In the genomic region with DNA sequence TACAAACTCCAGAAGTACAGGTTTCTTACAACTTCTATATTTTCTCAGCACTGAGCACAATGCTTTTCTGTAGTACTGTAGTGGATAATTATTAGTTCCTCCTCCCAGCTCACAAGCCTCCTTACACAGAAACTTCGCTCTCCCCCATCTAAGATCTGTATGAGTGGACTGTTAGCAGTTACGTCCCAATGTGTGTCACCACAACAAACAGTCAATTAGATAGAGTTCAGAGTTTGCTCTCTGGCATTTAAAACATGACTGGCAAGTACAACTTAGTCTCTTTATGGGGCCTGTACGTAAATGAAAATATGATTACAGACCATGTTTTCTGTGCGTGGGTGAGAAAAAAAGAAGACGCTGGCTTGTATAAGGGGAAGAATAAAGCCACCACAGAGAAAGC, we compare ENCODE assay signal across 21 cellular contexts.
DNase-seq lines count a peak whose midpoint lies in the region; ATAC-seq and TF ChIP-seq lines count a peak whose summit lies in the region.
"Had no signal": no experiment of that assay in that cellular context is flagged by ENCODE, and none has a peak within 500 bp of the region (broad histone marks: within the 10 kb centered on the region; RNA-seq: fewer than 3 reads in every experiment).

No MANE protein-coding gene starts in this region.

- H3K27ac Mint-ChIP-seq in activated T-cell treated with anti-CD3 and anti-CD28 coated beads, Interleukin-2, amount 50 U/mL, for 24 hours: peak overlapping the region; percentile 70
- H3K27ac Mint-ChIP-seq in GM23338 (peak overlapping the region; percentile 28), T-helper 17 cell (peak overlapping the region; percentile 1)
- H3K27ac Mint-ChIP-seq: HFFc6 had no signal

- no peaks in the 10 kb centered on the region for H3K9me2 ChIP-seq in GM23338 (ENCODE audit: insufficient read depth)

- no peaks in the 10 kb centered on the region for H3K9me3 ChIP-seq in T-helper 17 cell (ENCODE audit: control insufficient read depth, low read length, poor library complexity, severe bottlenecking)

- no peaks in the 10 kb centered on the region for H3K27me3 ChIP-seq in GM23338 (ENCODE audit: insufficient read depth)

- no peaks in the 10 kb centered on the region for H3K36me3 Mint-ChIP-seq in activated T-cell treated with anti-CD3 and anti-CD28 coated beads, Interleukin-2, amount 50 U/mL, for 24 hours (ENCODE audit: low read depth)
- H3K36me3 Mint-ChIP-seq in GM23338 (ENCODE audit: low read depth): no peaks in the 10 kb centered on the region
- H3K36me3 Mint-ChIP-seq in T-helper 17 cell (ENCODE audit: low read depth): no peaks in the 10 kb centered on the region

- no peak for DNase-seq in activated T-cell treated with anti-CD3 and anti-CD28 coated beads, Interleukin-2, amount 50 U/mL, for 24 hours
- no peak for DNase-seq in activated T-cell treated with anti-CD3 and anti-CD28 coated beads, Interleukin-2, amount 50 U/mL, for 48 hours
- DNase-seq in GM23338 (ENCODE audit: low spot score) (no peak), T-helper 17 cell (no peak), C1 segment of cervical spinal cord (lab: John Stamatoyannopoulos, UW) (no peak), GM10266 (ENCODE audit: extremely low spot score) (no peak)
- DNase-seq in stimulated activated naive CD8-positive, alpha-beta T cell treated with anti-CD3 and anti-CD28 coated beads, Interleukin-15, Interleukin-2, amounts not matched to agents 100 U/mL and 50 U/mL, for 24 hours: no peak
- DNase-seq: ACHN, DMS 273 treated with DMSO at 0.1 percent for 48 hours, H7, HFFc6, KBM-7, NCI-H1105, NCI-H2081, NCI-H2171 treated with DMSO at 0.1 percent for 48 hours, NCI-H510A treated with DMSO at 0.1 percent for 48 hours, NCI-H774, OCI-M1, Right ventricle myocardium superior had no signal

- no peak overlapping the region for H3K4me3 Mint-ChIP-seq in activated T-cell treated with anti-CD3 and anti-CD28 coated beads, Interleukin-2, amount 50 U/mL, for 24 hours
- H3K4me3 Mint-ChIP-seq in GM23338 (no peak overlapping the region), T-helper 17 cell (no peak overlapping the region)
- H3K4me3 Mint-ChIP-seq: HFFc6 had no signal

- H4K20me1 ChIP-seq in GM23338 (replicated peaks; ENCODE audit: insufficient read depth): no peaks in the 10 kb centered on the region

- peaks cover 19% of the 10 kb centered on the region for H3K4me1 ChIP-seq in GM23338 (ENCODE audit: insufficient read depth)

- H3K4me2 ChIP-seq in GM23338: no peak overlapping the region

- peaks cover 44% of the 10 kb centered on the region for H3K4me1 Mint-ChIP-seq in activated T-cell treated with anti-CD3 and anti-CD28 coated beads, Interleukin-2, amount 50 U/mL, for 24 hours (ENCODE audit: low read depth)
- peaks cover 21% of the 10 kb centered on the region for H3K4me1 Mint-ChIP-seq in GM23338
- H3K4me1 Mint-ChIP-seq in T-helper 17 cell: peaks cover 24% of the 10 kb centered on the region

- no peak for TF ChIP-seq CTCF in GM23338 (conservative IDR thresholded peaks at IDR 0.05; ENCODE audit: low read depth in 2 of 2)
- TF ChIP-seq CTCF in GM10266 (IDR thresholded peaks at IDR 0.05; ENCODE audit: control insufficient read depth, insufficient read depth, low read depth, missing control alignments): no peak

- H3K36me3 ChIP-seq in GM23338 (ENCODE audit: insufficient read depth): no peaks in the 10 kb centered on the region

- ATAC-seq in GM23338: no peak
- no peak for ATAC-seq in T-helper 17 cell
- peak; percentile 65 for ATAC-seq in stimulated activated naive CD8-positive, alpha-beta T cell treated with anti-CD3 and anti-CD28 coated beads, Interleukin-15, Interleukin-2, amounts not matched to agents 100 U/mL and 50 U/mL, for 24 hours
- ATAC-seq: HepG2 had no signal

- no peaks in the 10 kb centered on the region for H3K79me2 ChIP-seq in GM23338 (replicated peaks; ENCODE audit: insufficient read depth)

- H3K27me3 Mint-ChIP-seq in activated T-cell treated with anti-CD3 and anti-CD28 coated beads, Interleukin-2, amount 50 U/mL, for 24 hours: peaks cover 2% of the 10 kb centered on the region
- H3K27me3 Mint-ChIP-seq in GM23338 (ENCODE audit: insufficient read depth, low read depth, poor library complexity): no peaks in the 10 kb centered on the region
- no peaks in the 10 kb centered on the region for H3K27me3 Mint-ChIP-seq in T-helper 17 cell

- H3K27ac ChIP-seq in GM23338 (ENCODE audit: low read depth): no peak overlapping the region
- H3K27ac ChIP-seq: C4-2B had no signal

- H3K4me3 ChIP-seq in GM23338: no peak overlapping the region

- no peaks in the 10 kb centered on the region for H3K9me3 Mint-ChIP-seq in activated T-cell treated with anti-CD3 and anti-CD28 coated beads, Interleukin-2, amount 50 U/mL, for 24 hours
- H3K9me3 Mint-ChIP-seq in GM23338: no peaks in the 10 kb centered on the region

- H2AFZ ChIP-seq in GM23338: no peak overlapping the region

- H3F3A ChIP-seq in GM23338 (replicated peaks; ENCODE audit: low read depth): no peaks in the 10 kb centered on the region

TF ChIP-seq in GM23338, 12 proteins besides CTCF, POLR2A, EP300 and RAD21 (continues in another document):
- TF ChIP-seq ZNF462 (CRISPR knock-in tag; IDR thresholded peaks at IDR 0.05): no peak
- TF ChIP-seq POLR2AphosphoS5 (IDR thresholded peaks at IDR 0.05; ENCODE audit: low read depth): no peak
- no peak for TF ChIP-seq ZNF331 (CRISPR knock-in tag; IDR thresholded peaks at IDR 0.05; ENCODE audit: low read depth)
- TF ChIP-seq EZH2phosphoT487 (IDR thresholded peaks at IDR 0.05; ENCODE audit: unreplicated experiment): no peak
- no peak for TF ChIP-seq STAT1 (IDR thresholded peaks at IDR 0.05; ENCODE audit: unreplicated experiment)
- no peak for TF ChIP-seq ZNF114 (CRISPR knock-in tag; IDR thresholded peaks at IDR 0.05)
- TF ChIP-seq ETS1 (IDR thresholded peaks at IDR 0.05): no peak
- TF ChIP-seq EZH2 (IDR thresholded peaks at IDR 0.05; ENCODE audit: low read depth, unreplicated experiment): no peak

Comparison
In these comparisons a context has a peak if more than half of its experiments do, and no peak if none do; other contexts are left out.
1. H3K27ac Mint-ChIP-seq: peak in every context shown above with its lines; median percentile 70 in activated T-cell treated with anti-CD3 and anti-CD28 coated beads, Interleukin-2, amount 50 U/mL, for 24 hours; 28 in GM23338; 1 in T-helper 17 cell.